26 cellular contexts compared by ENCODE assay signal in the genomic region with DNA sequence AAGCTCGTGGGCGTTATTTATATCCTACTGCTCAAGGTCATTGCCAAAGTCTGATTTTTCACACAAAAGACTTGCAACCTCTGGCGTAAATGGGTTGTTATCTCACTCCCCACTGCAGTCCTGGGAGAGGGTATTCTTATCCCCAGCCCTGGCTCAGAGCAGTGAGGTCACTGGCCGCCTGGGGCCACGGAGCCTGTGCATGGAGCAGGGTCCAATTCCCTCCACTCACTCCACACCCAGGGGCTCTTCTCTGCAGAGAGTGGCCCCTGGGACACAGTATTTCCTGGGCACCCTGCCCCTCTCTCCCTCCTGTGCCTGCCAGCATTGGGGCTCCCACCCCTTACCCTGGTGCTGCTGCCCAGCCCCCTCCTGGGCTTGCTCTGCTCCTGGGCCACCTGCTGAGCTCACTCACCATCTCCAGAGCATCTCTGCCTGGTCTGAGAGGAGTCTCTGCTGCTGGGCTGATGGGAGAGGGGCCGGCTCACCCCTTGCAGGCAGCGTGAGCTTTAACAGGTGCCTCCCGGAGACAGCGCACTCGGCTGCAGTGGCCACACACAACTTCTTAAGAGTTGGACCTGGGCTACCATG.
"Had no signal": no experiment of that assay in that cellular context is flagged by ENCODE, and none has a peak within 500 bp of the region (broad histone marks: within the 10 kb centered on the region; RNA-seq: fewer than 3 reads in every experiment).

No MANE protein-coding gene starts in this region.

- H3K4me3 ChIP-seq: coronary artery, gastrocnemius medialis, lung, neural progenitor cell, prostate gland, right atrium auricular region, smooth muscle cell, thoracic aorta, tibial nerve, upper lobe of left lung, uterus had no signal

- H2AFZ ChIP-seq: neural progenitor cell had no signal

- H3K4me1 Mint-ChIP-seq: memory B cell; naive thymus-derived CD4-positive, alpha-beta T cell; nephron; stimulated activated naive B cell treated with anti-CD40 and anti-IgM and Interleukin-4, amounts not matched to agents 10 μg/mL and 1 μg/mL and 100 μg/mL, for 72 hours had no signal

- H3K27ac ChIP-seq: coronary artery, gastrocnemius medialis, neural progenitor cell, prostate gland, right atrium auricular region, thoracic aorta, tibial nerve, upper lobe of left lung, uterus had no signal

- H3K4me3 Mint-ChIP-seq: memory B cell; naive thymus-derived CD4-positive, alpha-beta T cell; nephron; neural progenitor cell; stimulated activated naive B cell treated with anti-CD40 and anti-IgM and Interleukin-4, amounts not matched to agents 10 μg/mL and 1 μg/mL and 100 μg/mL, for 72 hours; stimulated activated naive CD8-positive, alpha-beta T cell treated with anti-CD3 and anti-CD28 coated beads, Interleukin-15, Interleukin-2, amounts not matched to agents 100 ng/mL and 50 ng/mL, for 24 hours had no signal

- DNase-seq: dermis blood vessel endothelial cell; effector memory CD4-positive, alpha-beta T cell; foreskin fibroblast; gastrocnemius medialis; head of caudate nucleus; left ventricle myocardium superior; midbrain; naive thymus-derived CD4-positive, alpha-beta T cell; nucleus accumbens; stimulated activated CD4-positive, alpha-beta T cell treated with anti-CD3 and anti-CD28 coated beads, Interleukin-12 subunit alpha, Interleukin-12 subunit beta, amount 100 ng/mL, for 4 hours; stimulated activated CD4-positive, alpha-beta T cell treated with anti-CD3 and anti-CD28 coated beads, Interleukin-2, amount 100 ng/mL, for 24 hours; stimulated activated CD4-positive, alpha-beta T cell treated with anti-CD3 and anti-CD28 coated beads, Interleukin-4, amount 100 ng/mL, for 24 hours; stimulated activated naive B cell treated with anti-CD40 and anti-IgM and Interleukin-4, amounts not matched to agents 10 μg/mL and 1 μg/mL and 100 μg/mL, for 72 hours; uterus had no signal

- H3K36me3 ChIP-seq: gastrocnemius medialis, neural progenitor cell, prostate gland, right atrium auricular region, thoracic aorta, tibial nerve, upper lobe of left lung, uterus had no signal

- H3K27me3 Mint-ChIP-seq: stimulated activated naive CD8-positive, alpha-beta T cell treated with anti-CD3 and anti-CD28 coated beads, Interleukin-15, Interleukin-2, amounts not matched to agents 100 ng/mL and 50 ng/mL, for 24 hours had no signal

- H3K36me3 Mint-ChIP-seq: memory B cell; naive thymus-derived CD4-positive, alpha-beta T cell; neural progenitor cell; stimulated activated naive B cell treated with anti-CD40 and anti-IgM and Interleukin-4, amounts not matched to agents 10 μg/mL and 1 μg/mL and 100 μg/mL, for 72 hours had no signal

- H3K4me2 ChIP-seq: neural progenitor cell, smooth muscle cell had no signal

- H3K27ac Mint-ChIP-seq: memory B cell; naive thymus-derived CD4-positive, alpha-beta T cell; nephron; neural progenitor cell; stimulated activated naive B cell treated with anti-CD40 and anti-IgM and Interleukin-4, amounts not matched to agents 10 μg/mL and 1 μg/mL and 100 μg/mL, for 72 hours; stimulated activated naive CD8-positive, alpha-beta T cell treated with anti-CD3 and anti-CD28 coated beads, Interleukin-15, Interleukin-2, amounts not matched to agents 100 ng/mL and 50 ng/mL, for 24 hours had no signal

- H3K9me3 Mint-ChIP-seq: memory B cell; nephron; neural progenitor cell; stimulated activated naive CD8-positive, alpha-beta T cell treated with anti-CD3 and anti-CD28 coated beads, Interleukin-15, Interleukin-2, amounts not matched to agents 100 ng/mL and 50 ng/mL, for 24 hours had no signal

- H3K27me3 ChIP-seq: gastrocnemius medialis, neural progenitor cell, right atrium auricular region, tibial nerve, upper lobe of left lung, uterus had no signal

- H3K9ac ChIP-seq: neural progenitor cell had no signal

- H3K9me3 ChIP-seq: gastrocnemius medialis, prostate gland, right atrium auricular region, thoracic aorta, upper lobe of left lung, uterus had no signal

- H3K4me1 ChIP-seq: gastrocnemius medialis, prostate gland, right atrium auricular region, tibial nerve, upper lobe of left lung, uterus had no signal
